ENCODE assay signal across 9 cellular contexts in the genomic region with DNA sequence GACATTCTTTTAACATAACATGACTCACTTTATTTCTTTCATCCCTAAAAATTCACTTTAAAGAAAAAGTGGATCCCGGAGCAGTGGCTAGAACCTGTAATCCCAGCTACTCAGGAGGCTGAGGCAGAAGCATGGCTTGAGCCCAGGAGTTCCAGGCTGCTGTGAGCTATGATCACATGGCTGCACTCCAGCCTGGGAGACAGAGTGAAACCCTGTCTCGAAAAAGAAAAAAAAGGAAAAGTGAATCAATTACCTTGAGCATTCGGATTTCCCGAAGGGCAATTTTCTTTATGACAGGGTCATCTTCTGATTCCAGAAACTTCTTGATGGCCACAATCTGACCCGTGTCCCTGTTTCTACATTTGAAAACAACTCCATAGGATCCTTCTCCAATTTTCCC. TPM values are rescaled to one million over a fixed set of nuclear protein-coding genes. Genes with fewer than 3 reads are reported as not detected.
DNase-seq lines count a peak whose midpoint lies in the region; ATAC-seq and TF ChIP-seq lines count a peak whose summit lies in the region.
"Had no signal": no experiment of that assay in that cellular context is flagged by ENCODE, and none has a peak within 500 bp of the region (broad histone marks: within the 10 kb centered on the region; RNA-seq: fewer than 3 reads in every experiment).

No MANE protein-coding gene starts in this region.

- H3K4me3 ChIP-seq in breast epithelium (peak overlapping the region; percentile 54 to 77 (median 77)), mucosa of stomach (ENCODE audit: low read length) (peak overlapping the region; percentile 73)

- H3K4me1 Mint-ChIP-seq in stimulated activated naive CD8-positive, alpha-beta T cell treated with anti-CD3 and anti-CD28 coated beads, Interleukin-15, Interleukin-2, amounts not matched to agents 100 ng/mL and 50 ng/mL, for 24 hours (ENCODE audit: low read depth): peaks cover 21% of the 10 kb centered on the region
- H3K4me1 Mint-ChIP-seq in stimulated activated naive CD8-positive, alpha-beta T cell treated with anti-CD3 and anti-CD28 coated beads, Interleukin-15, amount 100 ng/mL, for 72 hours: peaks cover 19% of the 10 kb centered on the region

- peak overlapping the region; percentile 90 for H3K4me3 Mint-ChIP-seq in stimulated activated naive CD8-positive, alpha-beta T cell treated with anti-CD3 and anti-CD28 coated beads, Interleukin-15, Interleukin-2, amounts not matched to agents 100 ng/mL and 50 ng/mL, for 24 hours
- no peak overlapping the region for H3K4me3 Mint-ChIP-seq in stimulated activated naive CD8-positive, alpha-beta T cell treated with anti-CD3 and anti-CD28 coated beads, Interleukin-15, amount 100 ng/mL, for 72 hours

- no peaks in the 10 kb centered on the region for H3K9me3 Mint-ChIP-seq in stimulated activated naive CD8-positive, alpha-beta T cell treated with anti-CD3 and anti-CD28 coated beads, Interleukin-15, Interleukin-2, amounts not matched to agents 100 ng/mL and 50 ng/mL, for 24 hours
- H3K9me3 Mint-ChIP-seq in stimulated activated naive CD8-positive, alpha-beta T cell treated with anti-CD3 and anti-CD28 coated beads, Interleukin-15, amount 100 ng/mL, for 72 hours: no peaks in the 10 kb centered on the region

- ATAC-seq in stimulated activated naive CD8-positive, alpha-beta T cell treated with anti-CD3 and anti-CD28 coated beads, Interleukin-15, amount 100 ng/mL, for 72 hours: no peak
- ATAC-seq in HG03457 (IDR thresholded peaks at IDR 0.05; ENCODE audit: unreplicated experiment): no peak

- TF ChIP-seq CTCF in breast epithelium (IDR thresholded peaks at IDR 0.05): no peak

- intact Hi-C loops in breast epithelium (cut with DNase I; ENCODE audit: low total_unique reads): no loop called here

- H3K27me3 Mint-ChIP-seq in stimulated activated naive CD8-positive, alpha-beta T cell treated with anti-CD3 and anti-CD28 coated beads, Interleukin-15, Interleukin-2, amounts not matched to agents 100 ng/mL and 50 ng/mL, for 24 hours: peaks cover 7% of the 10 kb centered on the region
- peaks cover 11% of the 10 kb centered on the region for H3K27me3 Mint-ChIP-seq in stimulated activated naive CD8-positive, alpha-beta T cell treated with anti-CD3 and anti-CD28 coated beads, Interleukin-15, amount 100 ng/mL, for 72 hours

- no peak for DNase-seq in stimulated activated naive CD8-positive, alpha-beta T cell treated with anti-CD3 and anti-CD28 coated beads, Interleukin-15, amount 100 ng/mL, for 72 hours
- DNase-seq in breast epithelium (ENCODE audit: low spot score in 2 of 2) (no peak), activated gamma-delta T cell (lab: John Stamatoyannopoulos, UW) (no peak), SKM-1 treated with dmso at 0.1 percent for 144 hours (lab: John Stamatoyannopoulos, UW; ENCODE audit: unreplicated experiment) (no peak), GF-D8 (lab: John Stamatoyannopoulos, UW) (no peak)
- DNase-seq: activated effector memory CD4-positive, alpha-beta T cell treated with Interleukin-2 at 50 U/mL for 16 hours had no signal

- H3K9ac ChIP-seq in mucosa of stomach (ENCODE audit: low read length): no peak overlapping the region

- H3K27me3 ChIP-seq in breast epithelium: no peaks in the 10 kb centered on the region
- H3K27me3 ChIP-seq in mucosa of stomach (ENCODE audit: control insufficient read depth, insufficient read depth, low read length): no peaks in the 10 kb centered on the region

- no peaks in the 10 kb centered on the region for H3K9me3 ChIP-seq in breast epithelium
- no peaks in the 10 kb centered on the region for H3K9me3 ChIP-seq in mucosa of stomach (ENCODE audit: control insufficient read depth, low read length)

- no peaks in the 10 kb centered on the region for H3K4me1 ChIP-seq in breast epithelium
- peaks cover 12% of the 10 kb centered on the region for H3K4me1 ChIP-seq in mucosa of stomach (ENCODE audit: control insufficient read depth, insufficient read depth, low read length)

- no peak for TF ChIP-seq POLR2A in breast epithelium (IDR thresholded peaks at IDR 0.05)

- no peak overlapping the region for H3K27ac ChIP-seq in breast epithelium

- no peaks in the 10 kb centered on the region for H3K36me3 ChIP-seq in breast epithelium
- no peaks in the 10 kb centered on the region for H3K36me3 ChIP-seq in mucosa of stomach (ENCODE audit: control insufficient read depth, insufficient read depth, low read length)

- no peak overlapping the region for H3K27ac Mint-ChIP-seq in stimulated activated naive CD8-positive, alpha-beta T cell treated with anti-CD3 and anti-CD28 coated beads, Interleukin-15, Interleukin-2, amounts not matched to agents 100 ng/mL and 50 ng/mL, for 24 hours
- no peak overlapping the region for H3K27ac Mint-ChIP-seq in stimulated activated naive CD8-positive, alpha-beta T cell treated with anti-CD3 and anti-CD28 coated beads, Interleukin-15, amount 100 ng/mL, for 72 hours

- H3K36me3 Mint-ChIP-seq in stimulated activated naive CD8-positive, alpha-beta T cell treated with anti-CD3 and anti-CD28 coated beads, Interleukin-15, Interleukin-2, amounts not matched to agents 100 ng/mL and 50 ng/mL, for 24 hours (ENCODE audit: low read depth): peaks cover 7% of the 10 kb centered on the region

RNA-seq across cellular contexts. Expression of gene CDKL1, which starts 1.2 kb away (rescaled TPM):
- 10 to 100 TPM in 2 of 3 donors, 1 to 10 TPM in 1; 9.2 to 23.4 (median 10.5) TPM for total RNA-seq in breast epithelium
